8 cellular contexts compared by ENCODE assay signal in the genomic region with DNA sequence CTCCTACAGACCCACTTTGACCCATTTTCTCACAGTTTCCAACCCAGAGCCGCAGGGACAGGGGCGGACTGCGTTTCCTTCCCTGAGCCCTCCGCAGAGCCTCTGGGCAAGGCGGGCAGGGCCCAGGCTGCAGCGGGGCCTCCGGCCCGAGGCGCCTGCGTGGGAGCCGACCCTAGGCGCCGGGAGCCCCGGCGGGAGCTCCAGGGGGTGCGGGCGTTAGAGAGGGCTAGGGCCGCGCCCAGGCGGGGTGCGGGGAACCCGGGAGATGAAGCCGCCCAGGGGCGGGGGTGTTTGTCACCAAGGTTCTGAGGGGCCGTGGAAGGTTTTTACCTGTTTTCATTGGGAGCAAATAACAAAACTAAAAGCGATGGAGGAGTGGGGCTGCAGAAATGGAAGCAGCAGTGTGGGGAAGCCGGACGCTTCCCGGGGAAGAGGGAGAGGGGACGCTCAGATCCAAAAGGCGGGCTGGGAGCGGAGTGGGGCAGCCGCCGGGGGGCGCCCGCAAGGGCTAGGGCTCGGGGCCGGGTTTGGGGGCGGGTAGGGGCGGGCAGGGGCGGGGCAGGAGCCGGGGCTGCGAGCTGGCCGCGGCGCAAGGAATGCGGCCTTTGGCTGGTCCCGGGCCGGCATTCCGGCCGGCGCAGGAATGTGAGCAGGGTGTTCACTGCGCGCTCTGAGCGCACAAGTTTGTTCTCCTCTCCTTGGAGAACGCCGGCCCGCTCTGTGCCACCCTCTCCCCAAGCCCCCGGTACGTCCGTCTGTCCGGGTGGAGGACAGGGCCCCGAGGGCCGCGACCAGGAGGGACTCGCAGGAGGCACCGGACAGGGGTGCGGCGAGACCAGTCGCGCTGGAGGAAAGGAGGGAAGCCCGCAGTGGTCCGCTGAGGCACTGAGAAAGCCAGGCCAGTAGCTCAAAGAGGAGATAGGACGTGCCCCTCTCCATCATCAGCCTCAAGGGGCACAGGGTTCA.
DNase-seq lines count a peak whose midpoint lies in the region; ATAC-seq, FAIRE-seq and TF ChIP-seq lines count a peak whose summit lies in the region.

No MANE protein-coding gene starts in this region.

- H2BK5ac ChIP-seq in H1 (ENCODE audit: low read depth, low read length), result peak overlapping the region; percentile 89; the same call in 1 of the 2 replicates

- TF ChIP-seq EP300 in H1 (IDR thresholded peaks at IDR 0.05; ENCODE audit: borderline replicate concordance in 1 of 2, low read depth in 2 of 2, low read length in 2 of 2) (peak in 1 of 2 experiments; percentile 37; a peak in 1 of 3 replicates), upper lobe of left lung (IDR thresholded peaks at IDR 0.05) (peak in 1 of 4 donors; percentile 13)

- WGBS in H1 (ENCODE audit: extremely low coverage in 1 of 2, insufficient coverage in 1 of 2, insufficient read length in 1 of 2, insufficient replicate concordance in 2 of 2, low coverage in 1 of 2, low lambda C conversion rate in 2 of 2, missing lambda C conversion rate in 1 of 2), 2 experiments, result 29% methylated on average over 30 of the region's 74 CpGs; no CpG with 5 or more reads in 1 of the 2 experiments
- WGBS in upper lobe of left lung, 2 donors, result 18 to 22% methylated on average over 22 to 67 of the region's 74 CpGs

- peak overlapping the region; percentile 1 for H3K4ac ChIP-seq in H1 (replicated peaks; ENCODE audit: insufficient read length, low read depth, low read length)

- no peaks in the 10 kb centered on the region for H3K79me1 ChIP-seq in H1 (ENCODE audit: low read depth, low read length)

- TF ChIP-seq POLR2A in H1 (IDR thresholded peaks at IDR 0.05; ENCODE audit: control extremely low read depth in 1 of 2, low read depth in 2 of 2, low read length in 2 of 2) (peak; percentile 88 to 93), upper lobe of left lung (IDR thresholded peaks at IDR 0.05) (peak in 2 of 4 donors; percentile 78 to 80)

- H3K27ac ChIP-seq in H1 (ENCODE audit: low read depth, low read length) (peak overlapping the region; percentile 59; the same call in 1 of the 2 replicates), upper lobe of left lung (peak overlapping the region; percentile 89 to 98 (median 92))

- H2BK12ac ChIP-seq in H1 (ENCODE audit: low read depth, low read length), result peak overlapping the region; percentile 98

- peak overlapping the region; percentile 32 to 67 (median 46) for H3K4me3 ChIP-seq in H1 (ENCODE audit: extremely low read depth in 1 of 4, insufficient read depth in 2 of 4, low read depth in 3 of 4, low read length in 4 of 4)
- peak overlapping the region in 3 of 4 donors; percentile 31 to 55 (median 52) for H3K4me3 ChIP-seq in upper lobe of left lung

- peak; percentile 30 to 64 (median 60) for TF ChIP-seq CTCF in H1 (IDR thresholded peaks at IDR 0.05; ENCODE audit: control extremely low read depth in 1 of 3, insufficient read depth in 1 of 3, low read depth in 1 of 3, low read length in 3 of 3)
- peak in 3 of 6 experiments; percentile 5 to 63 (median 24) for TF ChIP-seq CTCF in upper lobe of left lung (IDR thresholded peaks at IDR 0.05)

- FAIRE-seq in H1 (lab: Jason Lieb, UNC), result no peak

- H3K18ac ChIP-seq in H1 (ENCODE audit: extremely low read depth, low read length), result peak overlapping the region; percentile 91

- H3K36me3 ChIP-seq in H1 (ENCODE audit: control insufficient read depth in 2 of 4, insufficient read depth in 4 of 4, low read length in 3 of 4) (no peaks in the 10 kb centered on the region), upper lobe of left lung (no peaks in the 10 kb centered on the region)

- H2AK5ac ChIP-seq in H1 (ENCODE audit: low read depth, low read length), result peak overlapping the region; percentile 94

- H4K91ac ChIP-seq in H1 (replicated peaks; ENCODE audit: insufficient read length, low read length), result no peak overlapping the region

- no peaks in the 10 kb centered on the region for H3K9me3 ChIP-seq in H1 (ENCODE audit: insufficient read depth in 2 of 2, low read depth in 1 of 2, low read length in 1 of 2)
- H3K9me3 ChIP-seq in upper lobe of left lung, result no peaks in the 10 kb centered on the region

- H3K14ac ChIP-seq in H1 (ENCODE audit: insufficient read length), result no peak overlapping the region

- peak overlapping the region; percentile 90 for H4K8ac ChIP-seq in H1 (ENCODE audit: extremely low read depth, insufficient read depth, low read length)

- H3K9ac ChIP-seq in H1 (replicated peaks in 1 of 4; ENCODE audit: extremely low read depth in 1 of 4, low read depth in 3 of 4, low read length in 3 of 4), result peak overlapping the region in 3 of 4 experiments; percentile 67 to 77 (median 68); a peak in 5 of 7 replicates

- H3K27me3 ChIP-seq in H1 (replicated peaks in 1 of 4; ENCODE audit: control insufficient read depth in 3 of 4, extremely low read depth in 1 of 4, insufficient read depth in 3 of 4, low read length in 3 of 4) (peaks cover 6 to 34% (median 22%) of the 10 kb centered on the region in 4 experiments), upper lobe of left lung (no peaks in the 10 kb centered on the region)

- H3K4me1 ChIP-seq in H1 (replicated peaks in 1 of 4; ENCODE audit: control insufficient read depth in 3 of 4, insufficient read depth in 4 of 4, low read length in 3 of 4) (peaks cover 15 to 35% (median 22%) of the 10 kb centered on the region in 4 experiments), upper lobe of left lung (peaks cover 53 to 88% (median 64%) of the 10 kb centered on the region in 4 donors)

- H2BK20ac ChIP-seq in H1 (ENCODE audit: low read length), result peak overlapping the region; percentile 76

- no peak overlapping the region for H2BK120ac ChIP-seq in H1 (replicated peaks; ENCODE audit: low read depth, low read length)

- H3K4me2 ChIP-seq in H1 (ENCODE audit: insufficient read depth in 1 of 2, low read depth in 2 of 2, low read length in 2 of 2), result peak overlapping the region; percentile 81 to 94

- no peaks in the 10 kb centered on the region for H3K79me2 ChIP-seq in H1 (ENCODE audit: control insufficient read depth in 1 of 2, insufficient read depth in 2 of 2, low read length in 2 of 2)

- no peaks in the 10 kb centered on the region; the same call in 1 of the 2 replicates for H3K23me2 ChIP-seq in H1 (ENCODE audit: low read depth, low read length)

- CTCF ChIA-PET in H1 (lab: Charles Lee; ENCODE audit: partially characterized antibody), result interaction anchor here (0.6 to 10.1 kb wide), 27 partner anchors 9 to 875 kb away, joined by 3 to 95 read pairs (median 5); no protein-coding TSS in a partner anchor

- POLR2A ChIA-PET in H1 (lab: Charles Lee; ENCODE audit: partially characterized antibody), result interaction anchor here (0.6 to 27.3 kb wide), 23 partner anchors 10 to 173 kb away, joined by 3 to 804 read pairs (median 4); a partner anchor contains a TSS

- no peak overlapping the region for H3K56ac ChIP-seq in H1 (replicated peaks; ENCODE audit: insufficient read length, low read depth, low read length)

- ATAC-seq in upper lobe of left lung (ENCODE audit: low FRiP score in 2 of 2), result peak; percentile 76 to 80
- ATAC-seq in GM19395 (IDR thresholded peaks at IDR 0.05; ENCODE audit: unreplicated experiment), result no peak
- no peak for ATAC-seq in GM18502 (IDR thresholded peaks at IDR 0.05; ENCODE audit: poor library complexity, unreplicated experiment)

- no peak overlapping the region for H3K23ac ChIP-seq in H1 (ENCODE audit: insufficient read length)

- H2AFZ ChIP-seq in H1 (ENCODE audit: low read length), result peak overlapping the region; percentile 54; the same call in 1 of the 2 replicates

- peak overlapping the region; percentile 57 for H4K5ac ChIP-seq in H1 (ENCODE audit: insufficient read length, low read depth, low read length)

- H4K20me1 ChIP-seq in H1 (replicated peaks in 1 of 2; ENCODE audit: control insufficient read depth in 1 of 2, insufficient read depth in 2 of 2, low read length in 2 of 2), result no peaks in the 10 kb centered on the region

- TF ChIP-seq RAD21 in H1 (IDR thresholded peaks at IDR 0.05 in 1 of 2, conservative IDR thresholded peaks at IDR 0.05 in 1 of 2; ENCODE audit: low read depth in 2 of 2, low read length in 2 of 2), result peak; percentile 19 to 46; a peak in 3 of 4 replicates

- DNase-seq in A172 (ENCODE audit: low spot score), result peak; percentile 69
- DNase-seq in HuH-7 (ENCODE audit: low spot score), result peak; percentile 88
- peak in 1 of 2 experiments; percentile 88 for DNase-seq in H1 (ENCODE audit: low read depth in 1 of 2, low spot score in 2 of 2)
- DNase-seq in lung microvascular endothelial cell (ENCODE audit: low read depth in 2 of 2), result peak; percentile 79 to 81
- DNase-seq in upper lobe of left lung, result peak; percentile 70 to 93
- no peak for DNase-seq in HPDE6-E6E7 (ENCODE audit: extremely low spot score)

- peak overlapping the region; percentile 90; the same call in 1 of the 2 replicates for H2BK15ac ChIP-seq in H1 (ENCODE audit: low read length)

TF ChIP-seq in H1, 55 proteins besides CTCF, POLR2A, EP300 and RAD21 (continues in another document):
- TF ChIP-seq CREB1 (IDR thresholded peaks at IDR 0.05) (peak; percentile 72; the same call in 1 of the 2 replicates), SIX5 (IDR thresholded peaks at IDR 0.05; ENCODE audit: low read depth, low read length) (no peak), RNF2 (IDR thresholded peaks at IDR 0.05; ENCODE audit: borderline replicate concordance, low read depth, low read length, missing control alignments, poor library complexity, severe bottlenecking) (no peak), CTBP2 (IDR thresholded peaks at IDR 0.05; ENCODE audit: borderline replicate concordance, insufficient read depth, insufficient read length, low read length) (no peak), GABPA (IDR thresholded peaks at IDR 0.05; ENCODE audit: borderline replicate concordance, insufficient read depth, low read length) (no peak), BRCA1 (IDR thresholded peaks at IDR 0.05; ENCODE audit: low read depth, low read length) (no peak), CHD2 (IDR thresholded peaks at IDR 0.05; ENCODE audit: low read length) (no peak), ASH2L (IDR thresholded peaks at IDR 0.05; ENCODE audit: low read length) (peak; percentile 85), RBBP5 (IDR thresholded peaks at IDR 0.05; ENCODE audit: borderline replicate concordance, low read depth, low read length) (peak; percentile 95; the same call in 1 of the 2 replicates), HDAC6 (IDR thresholded peaks at IDR 0.05; ENCODE audit: low read depth, low read length) (no peak)
- TF ChIP-seq, protein P1, sequence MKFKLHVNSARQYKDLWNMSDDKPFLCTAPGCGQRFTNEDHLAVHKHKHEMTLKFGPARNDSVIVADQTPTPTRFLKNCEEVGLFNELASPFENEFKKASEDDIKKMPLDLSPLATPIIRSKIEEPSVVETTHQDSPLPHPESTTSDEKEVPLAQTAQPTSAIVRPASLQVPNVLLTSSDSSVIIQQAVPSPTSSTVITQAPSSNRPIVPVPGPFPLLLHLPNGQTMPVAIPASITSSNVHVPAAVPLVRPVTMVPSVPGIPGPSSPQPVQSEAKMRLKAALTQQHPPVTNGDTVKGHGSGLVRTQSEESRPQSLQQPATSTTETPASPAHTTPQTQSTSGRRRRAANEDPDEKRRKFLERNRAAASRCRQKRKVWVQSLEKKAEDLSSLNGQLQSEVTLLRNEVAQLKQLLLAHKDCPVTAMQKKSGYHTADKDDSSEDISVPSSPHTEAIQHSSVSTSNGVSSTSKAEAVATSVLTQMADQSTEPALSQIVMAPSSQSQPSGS (IDR thresholded peaks at IDR 0.05; ENCODE audit: low read length), result peak; percentile 40; the same call in 1 of the 2 replicates

Comparison
In these comparisons a context has a peak if more than half of its experiments do, and no peak if none do; other contexts are left out.
1. ATAC-seq: peak in upper lobe of left lung (2 of 2); none in GM19395 (single experiment) and GM18502 (single experiment).